ENCODE assay signal across 13 cellular contexts in genomic region chr12:51751657-51752056, GRCh38.
DNase-seq lines count a peak whose midpoint lies in the region; ATAC-seq, FAIRE-seq and TF ChIP-seq lines count a peak whose summit lies in the region.
"Had no signal": no experiment of that assay in that cellular context is flagged by ENCODE, and none has a peak within 500 bp of the region (broad histone marks: within the 10 kb centered on the region; RNA-seq: fewer than 3 reads in every experiment).

No MANE protein-coding gene starts in this region.

- no peaks in the 10 kb centered on the region for H3K27me3 ChIP-seq in adrenal gland
- no peaks in the 10 kb centered on the region for H3K27me3 ChIP-seq in heart right ventricle
- no peaks in the 10 kb centered on the region for H3K27me3 ChIP-seq in pancreas

- TF ChIP-seq CTCF in adrenal gland (IDR thresholded peaks at IDR 0.05): no peak
- TF ChIP-seq CTCF in heart right ventricle (IDR thresholded peaks at IDR 0.05): no peak
- no peak for TF ChIP-seq CTCF in pancreas (IDR thresholded peaks at IDR 0.05)

- H3K27ac ChIP-seq in adrenal gland: peak overlapping the region in 1 of 5 donors; percentile 11
- H3K27ac ChIP-seq in heart right ventricle: peak overlapping the region in 7 of 10 donors; percentile 7 to 67 (median 51)
- peak overlapping the region in 2 of 4 donors; percentile 48 to 70 for H3K27ac ChIP-seq in pancreas

- FAIRE-seq in pancreas (lab: Jason Lieb, UNC): no peak

- ATAC-seq in heart right ventricle: peak in 7 of 8 donors; percentile 65 to 89 (median 80)
- peak; percentile 82 to 90 (median 86) for ATAC-seq in pancreas
- no peak for ATAC-seq in GM21360 (IDR thresholded peaks at IDR 0.05; ENCODE audit: unreplicated experiment)
- ATAC-seq in HG02884 (IDR thresholded peaks at IDR 0.05; ENCODE audit: unreplicated experiment): no peak
- ATAC-seq: HCT116 had no signal

- intact Hi-C loops in adrenal gland (cut with DNase I): no loop called here
- intact Hi-C loops in heart right ventricle (cut with DNase I): no loop called here
- intact Hi-C loops in pancreas (cut with DNase I): no loop called here

- H3K9me3 ChIP-seq in adrenal gland (replicated peaks in 1 of 3): no peaks in the 10 kb centered on the region
- H3K9me3 ChIP-seq in heart right ventricle: no peaks in the 10 kb centered on the region
- H3K9me3 ChIP-seq in pancreas: no peaks in the 10 kb centered on the region

- peak in 12 of 14 donors; percentile 8 to 71 (median 38) for DNase-seq in C1 segment of cervical spinal cord (lab: John Stamatoyannopoulos, UW)
- peak in 4 of 7 donors; percentile 38 to 58 (median 49) for DNase-seq in adrenal gland
- peak in 1 of 2 donors; percentile 27 for DNase-seq in heart right ventricle
- peak in 4 of 6 donors; percentile 36 to 64 (median 48) for DNase-seq in pancreas
- no peak for DNase-seq in kidney tubule cell (ENCODE audit: low spot score)
- DNase-seq in NCI-H1417 treated with DMSO at 0.1 percent for 48 hours (lab: John Stamatoyannopoulos, UW): no peak
- DNase-seq: erythroblast; islet precursor cell; NCI-H146; stimulated activated CD4-positive, alpha-beta T cell treated with anti-CD3 and anti-CD28 coated beads, Interleukin-1b, Interleukin-23, amount 100 ng/mL, for 48 hours had no signal

- H3K4me1 ChIP-seq in adrenal gland (replicated peaks in 1 of 2): no peaks in the 10 kb centered on the region
- H3K4me1 ChIP-seq in heart right ventricle: peaks cover 0 to 20% (median 14%) of the 10 kb centered on the region in 9 donors
- H3K4me1 ChIP-seq in pancreas: peaks cover 0 to 12% (median 8%) of the 10 kb centered on the region in 3 donors

- H3K4me3 ChIP-seq in adrenal gland (no peak overlapping the region), heart right ventricle (no peak overlapping the region), pancreas (no peak overlapping the region)

- no peak for TF ChIP-seq POLR2A in adrenal gland (IDR thresholded peaks at IDR 0.05)

- H3K36me3 ChIP-seq in adrenal gland (replicated peaks in 1 of 2) (no peaks in the 10 kb centered on the region), heart right ventricle (no peaks in the 10 kb centered on the region), pancreas (no peaks in the 10 kb centered on the region)

- WGBS in adrenal gland, 4 donors: 49 to 66% (median 65%) methylated on average over 2 of the region's 2 CpGs
- 25 to 37% methylated on average over 2 of the region's 2 CpGs for WGBS in heart right ventricle, 2 donors
- 12 to 15% methylated on average over 2 of the region's 2 CpGs for WGBS in pancreas, 2 donors

Comparison
In these comparisons a context has a peak if more than half of its experiments do, and no peak if none do; other contexts are left out.
1. DNase-seq: peak in C1 segment of cervical spinal cord (12 of 14), adrenal gland (4 of 7) and pancreas (4 of 6); none in kidney tubule cell (single experiment) and NCI-H1417 treated with DMSO at 0.1 percent for 48 hours (single experiment).
2. ATAC-seq: peak in heart right ventricle (7 of 8) and pancreas (4 of 4); none in GM21360 (single experiment) and HG02884 (single experiment).